In genomic region chr20:51454250-51454865, GRCh38 we compare ENCODE assay signal across 26 cellular contexts.
"Had no signal": no experiment of that assay in that cellular context is flagged by ENCODE, and none has a peak within 500 bp of the region (broad histone marks: within the 10 kb centered on the region; RNA-seq: fewer than 3 reads in every experiment).

No MANE protein-coding gene starts in this region.

- H3K9me3 ChIP-seq: breast epithelium, heart left ventricle, right atrium auricular region, tibial nerve had no signal

- H3K27ac ChIP-seq: heart left ventricle, right atrium auricular region, WERI-Rb-1 had no signal

- H3K27me3 Mint-ChIP-seq: activated CD4-positive, alpha-beta T cell treated with anti-CD3 and anti-CD28 coated beads, Interleukin-2, amount 10 ng/mL, durations not matched to agents 7 days and 5 days; naive B cell had no signal

- H3K4me3 ChIP-seq: breast epithelium, heart left ventricle, right atrium auricular region, tibial nerve had no signal

- H3K4me3 Mint-ChIP-seq: activated CD4-positive, alpha-beta T cell treated with anti-CD3 and anti-CD28 coated beads, Interleukin-2, amount 10 ng/mL, durations not matched to agents 7 days and 5 days; immature natural killer cell; mesothelial cell of epicardium; neural crest cell; T-helper 1 cell treated with Interleukin-12 subunit alpha and Interleukin-12 subunit beta and Interleukin-4 antibody, amounts not matched to agents 30 μg/mL and 1 μg/mL, for 36 hours had no signal

- DNase-seq: activated CD4-positive, alpha-beta T cell treated with anti-CD3 and anti-CD28 coated beads, Interleukin-2, amount 10 ng/mL, durations not matched to agents 7 days and 5 days; activated naive CD4-positive, alpha-beta T cell treated with Interleukin-2 at 50 U/mL for 16 hours; activated T-cell treated with anti-CD3 and anti-CD28 coated beads, Interleukin-2, amount 50 U/mL, for 1 hour; amygdala; central memory CD4-positive, alpha-beta T cell; foreskin fibroblast; heart left ventricle; hypothalamus; immature natural killer cell; kidney; left colon; mammary epithelial cell; naive B cell; occipital lobe; stimulated activated naive CD4-positive, alpha-beta T cell treated with Interleukin-2 at 50 U/mL for 16 hours; SW 1271; T-helper 9 cell; WERI-Rb-1 had no signal

- ATAC-seq: activated CD4-positive, CD25-positive, alpha-beta regulatory T cell treated with anti-CD3 and anti-CD28 coated beads, Interleukin-2, amount 50 U/mL, for 24 hours; heart left ventricle; left colon had no signal

- H3K9me3 Mint-ChIP-seq: immature natural killer cell had no signal

- H3K36me3 ChIP-seq: breast epithelium, WERI-Rb-1 had no signal

- H3K27me3 ChIP-seq: breast epithelium, heart left ventricle, right atrium auricular region, tibial nerve had no signal

- H3K27ac Mint-ChIP-seq: activated CD4-positive, alpha-beta T cell treated with anti-CD3 and anti-CD28 coated beads, Interleukin-2, amount 10 ng/mL, durations not matched to agents 7 days and 5 days; activated T-helper 2 cell treated with anti-CD3 and anti-CD28 coated beads, Interferon-gamma antibody, Interleukin-2, Interleukin-4, amounts not matched to agents 10 μg/mL and 5 μg/mL and 100 μg/mL, durations not matched to agents 14 hours and 24 hours and 36 hours had no signal
